Comparison of ENCODE assay signal across 9 cellular contexts in the genomic region with DNA sequence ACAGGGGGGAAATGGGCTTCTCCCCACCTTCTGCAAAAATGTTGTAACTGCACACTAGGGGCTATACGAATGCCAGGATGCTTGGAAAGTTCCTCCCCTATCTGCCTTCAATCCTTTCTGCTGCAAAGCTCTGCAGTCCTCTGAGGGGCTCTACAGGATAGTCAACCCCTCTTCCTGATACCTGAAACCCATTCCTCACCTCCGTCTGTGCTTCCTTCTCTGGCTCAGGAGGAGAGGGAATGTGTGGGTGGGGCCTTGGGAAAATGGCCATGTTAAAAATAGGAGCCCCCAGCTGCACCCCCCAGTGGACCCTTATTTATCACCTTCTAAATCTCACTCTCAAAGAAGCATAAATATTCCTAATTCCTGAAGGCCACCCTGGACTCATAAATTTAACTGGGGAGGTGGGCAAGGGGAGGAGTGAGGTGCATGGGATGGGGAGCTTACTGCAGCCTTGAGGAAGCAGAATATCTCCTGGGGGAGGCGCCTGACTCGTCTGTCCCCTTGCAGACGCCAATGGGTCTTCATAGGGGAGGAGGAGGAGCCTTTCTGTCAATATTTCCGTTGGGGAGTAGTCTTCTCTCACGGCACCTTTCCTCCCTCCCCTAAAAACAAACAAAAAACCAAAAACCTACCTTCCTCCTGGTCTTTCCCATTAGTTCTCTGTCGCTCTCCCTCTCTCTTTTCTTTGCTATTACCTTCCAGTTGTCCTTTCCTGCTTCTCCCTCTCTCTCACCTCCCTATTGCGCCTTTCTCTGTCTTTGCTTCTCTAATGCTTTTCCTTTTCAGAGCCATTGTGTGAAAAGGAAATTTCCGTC. TPM values are rescaled to one million over a fixed set of nuclear protein-coding genes. Genes with fewer than 3 reads are reported as not detected.
DNase-seq lines count a peak whose midpoint lies in the region; ATAC-seq, FAIRE-seq and TF ChIP-seq lines count a peak whose summit lies in the region.
"Had no signal": no experiment of that assay in that cellular context is flagged by ENCODE, and none has a peak within 500 bp of the region (broad histone marks: within the 10 kb centered on the region; RNA-seq: fewer than 3 reads in every experiment).

No MANE protein-coding gene starts in this region.

- peak; percentile 21 to 83 (median 35) for DNase-seq in CD4-positive, CD25-positive, alpha-beta regulatory T cell
- peak; percentile 78 for DNase-seq in H9
- no peak for DNase-seq in PC-9
- DNase-seq in T47D (ENCODE audit: low read depth in 1 of 2, low spot score in 1 of 2), result peak; percentile 57 to 80
- DNase-seq in mesendoderm, result peak; percentile 82
- DNase-seq in HTR-8/SVneo (ENCODE audit: insufficient read length, low spot score), result no peak
- DNase-seq in mesothelial cell of epicardium (ENCODE audit: low spot score in 2 of 2, unreplicated experiment in 2 of 2), result no peak

- no peak overlapping the region for H2BK15ac ChIP-seq in H9 (ENCODE audit: low read depth, low read length)
- H2BK15ac ChIP-seq in mesendoderm (replicated peaks; ENCODE audit: low read depth), result no peak overlapping the region

- H3K4me1 ChIP-seq in CD4-positive, CD25-positive, alpha-beta regulatory T cell (ENCODE audit: control insufficient read depth, insufficient read depth, low read length, poor library complexity, severe bottlenecking), result peaks cover 21% of the 10 kb centered on the region
- H3K4me1 ChIP-seq in H9 (ENCODE audit: insufficient read depth, low read length) (peaks cover 11% of the 10 kb centered on the region), PC-9 (replicated peaks; ENCODE audit: insufficient read depth) (peaks cover 14% of the 10 kb centered on the region), mesendoderm (ENCODE audit: control insufficient read depth, low read depth, low read length) (peaks cover 21% of the 10 kb centered on the region)

- no peaks in the 10 kb centered on the region for H3K27me3 ChIP-seq in CD4-positive, CD25-positive, alpha-beta regulatory T cell (ENCODE audit: control insufficient read depth, insufficient read depth, low read length)
- H3K27me3 ChIP-seq in H9 (ENCODE audit: insufficient read depth, low read length) (no peaks in the 10 kb centered on the region), PC-9 (ENCODE audit: insufficient read depth, low read depth) (no peaks in the 10 kb centered on the region), mesendoderm (ENCODE audit: insufficient read depth, low read length, poor library complexity) (no peaks in the 10 kb centered on the region)

- no peak for ATAC-seq in CD4-positive, CD25-positive, alpha-beta regulatory T cell (ENCODE audit: low read depth in 2 of 2)
- no peak for ATAC-seq in HG02763 (IDR thresholded peaks at IDR 0.05; ENCODE audit: unreplicated experiment)

- POLR2A ChIA-PET in PC-9 (lab: Charles Lee; ENCODE audit: unreplicated experiment), result no interaction called here

- H3K4ac ChIP-seq in H9 (ENCODE audit: low read depth, low read length), result no peak overlapping the region
- peak overlapping the region; percentile 82 for H3K4ac ChIP-seq in mesendoderm (ENCODE audit: low read depth, low read length)

- intact Hi-C loops in PC-9 (cut with micrococcal nuclease; ENCODE audit: unreplicated experiment), result loop anchor here (2.0 kb wide), 2 partner anchors 63 to 77 kb away; partner anchors contain the start of genes CBX5 and HNRNPA1

- H3K79me2 ChIP-seq in H9 (ENCODE audit: insufficient read depth, low read length), result no peaks in the 10 kb centered on the region
- H3K79me2 ChIP-seq in PC-9 (ENCODE audit: low read depth), result no peaks in the 10 kb centered on the region
- no peaks in the 10 kb centered on the region for H3K79me2 ChIP-seq in mesendoderm (ENCODE audit: control insufficient read depth, insufficient read depth, low read length)

- no peaks in the 10 kb centered on the region for H3K9me3 ChIP-seq in CD4-positive, CD25-positive, alpha-beta regulatory T cell (ENCODE audit: control insufficient read depth in 2 of 2, low read length in 2 of 2)
- no peaks in the 10 kb centered on the region for H3K9me3 ChIP-seq in H9 (ENCODE audit: control insufficient read depth, low read depth, low read length)
- no peaks in the 10 kb centered on the region for H3K9me3 ChIP-seq in PC-9 (ENCODE audit: insufficient read depth, low read depth)

- in situ Hi-C loops in T47D (cut with HindIII; ENCODE audit: low pct_unique_long_range_greater_than_20kb, low sequenced_read_pairs), result no loop called here

- H2BK120ac ChIP-seq in H9 (ENCODE audit: low read depth, low read length, poor library complexity, severe bottlenecking), result no peak overlapping the region
- H2BK120ac ChIP-seq in mesendoderm (ENCODE audit: low read depth, low read length), result no peak overlapping the region

- H4K20me1 ChIP-seq in H9 (ENCODE audit: control insufficient read depth, insufficient read depth, insufficient read length) (no peaks in the 10 kb centered on the region), PC-9 (ENCODE audit: insufficient read depth) (no peaks in the 10 kb centered on the region)

- H2AFZ ChIP-seq in H9 (ENCODE audit: low read length) (no peak overlapping the region), PC-9 (peak overlapping the region; percentile 96)

- H3K23me2 ChIP-seq in H9 (ENCODE audit: insufficient read length, low read depth, low read length, poor library complexity, severe bottlenecking), result peaks cover 11% of the 10 kb centered on the region

- H2BK5ac ChIP-seq in H9 (ENCODE audit: insufficient read length, low read length) (no peak overlapping the region), mesendoderm (ENCODE audit: low read length) (peak overlapping the region; percentile 98)

- H3F3A ChIP-seq in PC-9 (ENCODE audit: insufficient read depth, low read depth), result peaks cover 25% of the 10 kb centered on the region; the same call in 1 of the 2 replicates

- no peak overlapping the region for H3T11ph ChIP-seq in H9 (ENCODE audit: low read length)

- no peak overlapping the region for H4K91ac ChIP-seq in H9 (ENCODE audit: insufficient read length, low read depth, low read length)

- H3K23ac ChIP-seq in H9 (ENCODE audit: insufficient read length, low read depth, low read length) (no peak overlapping the region), mesendoderm (ENCODE audit: low read length) (peak overlapping the region; percentile 48)

- peaks cover 5% of the 10 kb centered on the region for H3K36me3 Mint-ChIP-seq in CD4-positive, CD25-positive, alpha-beta regulatory T cell
- no peaks in the 10 kb centered on the region; a peak in 1 of 7 replicates for H3K36me3 Mint-ChIP-seq in H9 (ENCODE audit: insufficient read depth in 1 of 3, low read depth in 3 of 3)
- no peaks in the 10 kb centered on the region for H3K36me3 Mint-ChIP-seq in mesothelial cell of epicardium

- H3K79me1 ChIP-seq in H9 (ENCODE audit: insufficient read depth, low read depth, low read length, poor library complexity, severe bottlenecking), result no peaks in the 10 kb centered on the region
- H3K79me1 ChIP-seq in mesendoderm (ENCODE audit: low read length), result no peaks in the 10 kb centered on the region

- no peak overlapping the region for H2BK12ac ChIP-seq in H9 (ENCODE audit: insufficient read length, low read depth, low read length)

- no peaks in the 10 kb centered on the region for H3K9me2 ChIP-seq in PC-9 (ENCODE audit: insufficient read depth)

- H3K14ac ChIP-seq in H9 (ENCODE audit: insufficient read depth, low read length), result no peak overlapping the region

- peak overlapping the region; percentile 84 for H3K27ac ChIP-seq in CD4-positive, CD25-positive, alpha-beta regulatory T cell (ENCODE audit: insufficient read depth, low read length, poor library complexity, severe bottlenecking)
- H3K27ac ChIP-seq in H9 (ENCODE audit: insufficient read length, low read depth, low read length) (no peak overlapping the region), PC-9 (no peak overlapping the region), mesendoderm (ENCODE audit: low read depth, low read length) (peak overlapping the region; percentile 93)

- CTCF ChIA-PET in PC-9 (lab: Charles Lee), result interaction anchor here (0.6 to 3.7 kb wide), 4 partner anchors 20 to 366 kb away, joined by 4 to 17 read pairs (median 4); partner anchors contain the start of gene COPZ1

- FAIRE-seq in HTR-8/SVneo (lab: Jason Lieb, UNC), result no peak

- H3K36me3 ChIP-seq in CD4-positive, CD25-positive, alpha-beta regulatory T cell (ENCODE audit: control insufficient read depth, insufficient read depth, low read length), result no peaks in the 10 kb centered on the region
- H3K36me3 ChIP-seq in PC-9 (ENCODE audit: low read depth), result no peaks in the 10 kb centered on the region
- H3K36me3 ChIP-seq in mesendoderm (ENCODE audit: control insufficient read depth, insufficient read depth, low read length), result no peaks in the 10 kb centered on the region

- H3K18ac ChIP-seq in H9 (ENCODE audit: insufficient read length, low read depth, low read length) (no peak overlapping the region), mesendoderm (ENCODE audit: low read length) (peak overlapping the region; percentile 62)

- H2AK5ac ChIP-seq in H9 (ENCODE audit: insufficient read length, low read length), result no peak overlapping the region
- H2AK5ac ChIP-seq in mesendoderm (ENCODE audit: low read length), result peak overlapping the region; percentile 98

- no peak overlapping the region for H2BK20ac ChIP-seq in H9 (ENCODE audit: low read depth, low read length, poor library complexity, severe bottlenecking)

- no peak overlapping the region for H4K5ac ChIP-seq in H9 (ENCODE audit: insufficient read length, low read depth, low read length)
- no peak overlapping the region for H4K5ac ChIP-seq in mesendoderm (ENCODE audit: low read length)

- BruUV-seq in PC-9 (replicated peaks; lab: Mats Ljungman, UMichigan), result no TSS peak

- H3K4me2 ChIP-seq in H9 (ENCODE audit: insufficient read depth, insufficient read length, low read length) (peak overlapping the region; percentile 98), PC-9 (peak overlapping the region; percentile 99), mesendoderm (ENCODE audit: low read length) (peak overlapping the region; percentile 98)

- H4K8ac ChIP-seq in H9 (replicated peaks; ENCODE audit: insufficient read length, low read depth, low read length) (no peak overlapping the region), mesendoderm (ENCODE audit: low read depth, low read length) (peak overlapping the region; percentile 59)

- no peaks in the 10 kb centered on the region for H3K9me3 Mint-ChIP-seq in CD4-positive, CD25-positive, alpha-beta regulatory T cell
- H3K9me3 Mint-ChIP-seq in H9 (no peaks in the 10 kb centered on the region), mesothelial cell of epicardium (no peaks in the 10 kb centered on the region)

- H3K27me3 Mint-ChIP-seq in CD4-positive, CD25-positive, alpha-beta regulatory T cell, result no peaks in the 10 kb centered on the region
- H3K27me3 Mint-ChIP-seq in H9 (ENCODE audit: low read depth) (peaks cover 5% of the 10 kb centered on the region), mesothelial cell of epicardium (ENCODE audit: low read depth) (no peaks in the 10 kb centered on the region)

- H3K9ac ChIP-seq in H9 (ENCODE audit: extremely low read depth, insufficient read length, low read length), result peak overlapping the region; percentile 59
- peak overlapping the region; percentile 97 for H3K9ac ChIP-seq in mesendoderm (ENCODE audit: low read length)

- no CpG with 5 or more reads among the region's 10 CpGs for WGBS in H9 (ENCODE audit: extremely low coverage, insufficient read length, low lambda C conversion rate)
- WGBS in mesendoderm (ENCODE audit: extremely low coverage, insufficient coverage, low lambda C conversion rate), result 100% methylated on average over 1 of the region's 10 CpGs

- no peak overlapping the region for H3K56ac ChIP-seq in H9 (ENCODE audit: insufficient read length, low read depth, low read length)
- H3K56ac ChIP-seq in mesendoderm (ENCODE audit: low read length), result peak overlapping the region; percentile 100

- no peak overlapping the region for H3K27ac Mint-ChIP-seq in CD4-positive, CD25-positive, alpha-beta regulatory T cell
- peak overlapping the region in 1 of 3 experiments; percentile 49; a peak in 4 of 7 replicates for H3K27ac Mint-ChIP-seq in H9
- no peak overlapping the region for H3K27ac Mint-ChIP-seq in mesothelial cell of epicardium

- peak overlapping the region; percentile 94 for H3K4me3 ChIP-seq in CD4-positive, CD25-positive, alpha-beta regulatory T cell (ENCODE audit: low read depth, low read length)
- H3K4me3 ChIP-seq in PC-9 (peak overlapping the region; percentile 85; the same call in 1 of the 2 replicates), mesendoderm (ENCODE audit: low read length) (peak overlapping the region; percentile 11)

- no peak for TF ChIP-seq CTCF in H9 (conservative IDR thresholded peaks at IDR 0.05)
- no peak for TF ChIP-seq CTCF in PC-9 (conservative IDR thresholded peaks at IDR 0.05)
- TF ChIP-seq CTCF in mesothelial cell of epicardium (IDR thresholded peaks at IDR 0.05; ENCODE audit: unreplicated experiment), result no peak

- H3K4me3 Mint-ChIP-seq in CD4-positive, CD25-positive, alpha-beta regulatory T cell, result no peak overlapping the region
- no peak overlapping the region for H3K4me3 Mint-ChIP-seq in H9
- no peak overlapping the region for H3K4me3 Mint-ChIP-seq in mesothelial cell of epicardium

- H3K4me1 Mint-ChIP-seq in CD4-positive, CD25-positive, alpha-beta regulatory T cell, result peaks cover 0 to 12% (median 0%) of the 10 kb centered on the region in 4 donors
- H3K4me1 Mint-ChIP-seq in H9 (peaks cover 15 to 19% of the 10 kb centered on the region in 2 experiments), mesothelial cell of epicardium (peaks cover 15% of the 10 kb centered on the region)

RNA-seq across cellular contexts. Expression of gene GPR84, which starts 6.3 kb away (rescaled TPM):
- total RNA-seq in CD4-positive, CD25-positive, alpha-beta regulatory T cell, result not detected
- not detected for polyA plus RNA-seq in CD4-positive, CD25-positive, alpha-beta regulatory T cell
- not detected in 2 replicates for total RNA-seq in H9 (2021)
- total RNA-seq in PC-9 (2021), result not detected in 2 replicates
- polyA plus RNA-seq in mesendoderm (2013, experiment 1 of 2), result not detected
- polyA plus RNA-seq in mesendoderm (2013, experiment 2 of 2), result not detected
- total RNA-seq in mesothelial cell of epicardium, result 0.18 to 0.32 TPM (median 0.24 TPM) in 3 replicates
- total RNA-seq: HT1080 had no signal

RNA-seq across cellular contexts. Expression of gene ZNF385A, which starts 26.5 kb away (rescaled TPM):
- total RNA-seq in CD4-positive, CD25-positive, alpha-beta regulatory T cell, result 0.86 TPM
- polyA plus RNA-seq in CD4-positive, CD25-positive, alpha-beta regulatory T cell, result under 1 TPM in 2 of 4 donors, not detected in 2; 0.14 to 0.17 TPM
- total RNA-seq in H9 (2021) (5.7 and 6.2 TPM in 2 replicates), PC-9 (2021) (17.2 and 18.0 TPM in 2 replicates), mesothelial cell of epicardium (30.5 to 35.4 TPM (median 34.2 TPM) in 3 replicates)
- polyA plus RNA-seq in mesendoderm (2013, experiment 1 of 2), result 6.6 TPM
- 6.0 TPM for polyA plus RNA-seq in mesendoderm (2013, experiment 2 of 2)

RNA-seq across cellular contexts. Expression of gene COPZ1, which starts 33.1 kb away (rescaled TPM):
- 65.3 TPM for total RNA-seq in CD4-positive, CD25-positive, alpha-beta regulatory T cell
- polyA plus RNA-seq in CD4-positive, CD25-positive, alpha-beta regulatory T cell, result 100 to 1,000 TPM; 151 to 213 (median 168) TPM
- total RNA-seq in H9 (2021) (104 TPM in 2 replicates), PC-9 (2021) (232 and 265 TPM in 2 replicates), mesothelial cell of epicardium (137 to 145 TPM (median 143 TPM) in 3 replicates)
- 105 TPM for polyA plus RNA-seq in mesendoderm (2013, experiment 1 of 2)
- 99.7 TPM for polyA plus RNA-seq in mesendoderm (2013, experiment 2 of 2)

RNA-seq across cellular contexts. Expression of gene NFE2, which starts 57.2 kb away (rescaled TPM):
- 2.8 TPM for total RNA-seq in CD4-positive, CD25-positive, alpha-beta regulatory T cell
- under 1 TPM in 1 of 4 donors, not detected in 3; 0.18 TPM for polyA plus RNA-seq in CD4-positive, CD25-positive, alpha-beta regulatory T cell
- total RNA-seq in H9 (2021) (1.2 and 1.5 TPM in 2 replicates), PC-9 (2021) (1.5 and 1.7 TPM in 2 replicates), mesothelial cell of epicardium (0.45 to 0.75 TPM (median 0.47 TPM) in 3 replicates)
- 1.4 TPM for polyA plus RNA-seq in mesendoderm (2013, experiment 1 of 2)
- polyA plus RNA-seq in mesendoderm (2013, experiment 2 of 2), result 1.7 TPM

Comparison
In these comparisons a context has a peak if more than half of its experiments do, and no peak if none do; other contexts are left out.
1. DNase-seq: peak in CD4-positive, CD25-positive, alpha-beta regulatory T cell (3 of 3), H9 (single experiment), T47D (2 of 2) and mesendoderm (single experiment); none in PC-9 (0 of 2), HTR-8/SVneo (single experiment) and mesothelial cell of epicardium (0 of 2).
2. H3K27ac ChIP-seq: peak in CD4-positive, CD25-positive, alpha-beta regulatory T cell (single experiment) and mesendoderm (single experiment); none in H9 (single experiment) and PC-9 (single experiment).
3. H3K4me3 ChIP-seq: peak in every context shown above with its lines; median percentile 94 in CD4-positive, CD25-positive, alpha-beta regulatory T cell; 85 in PC-9; 11 in mesendoderm.
4. Peak in every context shown above with its lines, with median percentiles within 50 percentile points of each other: H3K4me2 ChIP-seq.